In genomic region chr7:144384071-144384470, GRCh38 we compare ENCODE assay signal across 9 cellular contexts. TPM values are rescaled to one million over a fixed set of nuclear protein-coding genes. Genes with fewer than 3 reads are reported as not detected.
DNase-seq lines count a peak whose midpoint lies in the region; ATAC-seq, FAIRE-seq and TF ChIP-seq lines count a peak whose summit lies in the region.
"Had no signal": no experiment of that assay in that cellular context is flagged by ENCODE, and none has a peak within 500 bp of the region (broad histone marks: within the 10 kb centered on the region; RNA-seq: fewer than 3 reads in every experiment).

No MANE protein-coding gene starts in this region.

- H3K4me3 ChIP-seq in SK-N-SH (ENCODE audit: low read depth in 2 of 2, low read length in 1 of 2) (peak overlapping the region in 1 of 2 experiments; percentile 12; a peak in 1 of 4 replicates), HepG2 (replicated peaks in 1 of 3; ENCODE audit: insufficient read depth in 1 of 3, low read depth in 2 of 3, low read length in 3 of 3) (no peak overlapping the region), MG63 (no peak overlapping the region)

- H3K9me3 ChIP-seq in SK-N-SH (no peaks in the 10 kb centered on the region), HepG2 (ENCODE audit: low read length) (no peaks in the 10 kb centered on the region), MG63 (no peaks in the 10 kb centered on the region)

- H3K4me1 ChIP-seq in SK-N-SH (ENCODE audit: control insufficient read depth in 1 of 2, insufficient read depth in 2 of 2, low read depth in 1 of 2, low read length in 1 of 2) (no peaks in the 10 kb centered on the region), HepG2 (ENCODE audit: insufficient read depth, low read length) (peaks cover 7% of the 10 kb centered on the region; the same call in 1 of the 2 replicates)

- H3K79me2 ChIP-seq in SK-N-SH (ENCODE audit: insufficient read depth) (no peaks in the 10 kb centered on the region), HepG2 (ENCODE audit: insufficient read depth, low read length) (no peaks in the 10 kb centered on the region)

- no peak for TF ChIP-seq EP300 in SK-N-SH (IDR thresholded peaks at IDR 0.05; ENCODE audit: borderline replicate concordance in 1 of 2, low read depth in 1 of 2, low read length in 1 of 2)
- no peak for TF ChIP-seq EP300 in HepG2 (IDR thresholded peaks at IDR 0.05; ENCODE audit: low read depth in 2 of 2, low read length in 2 of 2)
- TF ChIP-seq EP300 in HepG2 (CRISPR knock-in tag; IDR thresholded peaks at IDR 0.05; ENCODE audit: borderline replicate concordance): no peak

- ATAC-seq in HG02623 (IDR thresholded peaks at IDR 0.05; ENCODE audit: unreplicated experiment): peak; percentile 62
- ATAC-seq in HepG2: peak; percentile 88
- no peak for ATAC-seq in HG03460 (IDR thresholded peaks at IDR 0.05; ENCODE audit: unreplicated experiment)

- CTCF ChIA-PET in SK-N-SH (lab: Yijun Ruan, JAX) (interaction anchor here (8.6 kb wide), 1 partner anchor 8 kb away, joined by 48 read pairs; no protein-coding TSS in a partner anchor), HepG2 (lab: Yijun Ruan, JAX; ENCODE audit: low intra/inter-chr PET ratio, low total read pairs) (no interaction called here)

- no peak overlapping the region for H3K27ac ChIP-seq in SK-N-SH (ENCODE audit: low read depth in 2 of 2, low read length in 1 of 2)
- H3K27ac ChIP-seq in HepG2 (ENCODE audit: extremely low read length, insufficient read depth, low read length): no peak overlapping the region

- no peaks in the 10 kb centered on the region for H3K36me3 ChIP-seq in SK-N-SH (replicated peaks in 1 of 2; ENCODE audit: control insufficient read depth in 1 of 2, insufficient read depth in 2 of 2, low read length in 1 of 2)
- H3K36me3 ChIP-seq in HepG2 (replicated peaks in 1 of 2; ENCODE audit: control insufficient read depth in 1 of 2, insufficient read depth in 2 of 2, low read length in 2 of 2): no peaks in the 10 kb centered on the region
- no peaks in the 10 kb centered on the region for H3K36me3 ChIP-seq in MG63

- H2AFZ ChIP-seq in SK-N-SH (ENCODE audit: low read depth): no peak overlapping the region
- no peak overlapping the region for H2AFZ ChIP-seq in HepG2 (ENCODE audit: low read length)

- TF ChIP-seq POLR2A in GM12891 (IDR thresholded peaks at IDR 0.05; ENCODE audit: low read depth, low read length) (no peak), HepG2 (IDR thresholded peaks at IDR 0.05; ENCODE audit: insufficient read depth in 1 of 2, low read depth in 2 of 2, low read length in 2 of 2) (no peak)

- H3K9ac ChIP-seq in SK-N-SH: no peak overlapping the region
- H3K9ac ChIP-seq in HepG2 (ENCODE audit: insufficient read depth, low read depth, low read length): no peak overlapping the region

- POLR2A ChIA-PET in SK-N-SH (lab: Yijun Ruan, JAX): no interaction called here
- POLR2A ChIA-PET in HepG2 (lab: Yijun Ruan, JAX): no interaction called here

- H3F3A ChIP-seq in SK-N-SH (replicated peaks; ENCODE audit: insufficient read depth): no peaks in the 10 kb centered on the region

- no TSS peak for BruUV-seq in HepG2 (replicated peaks; lab: Mats Ljungman, UMichigan)

- WGBS in SK-N-SH (ENCODE audit: low lambda C conversion rate): 10% methylated on average over 4 of the region's 4 CpGs
- WGBS in HepG2 (ENCODE audit: low lambda C conversion rate): 3% methylated on average over 4 of the region's 4 CpGs

- in situ Hi-C loops in HepG2 (cut with HindIII; ENCODE audit: extremely low pct_ligation_motif_present, low pct_unique_long_range_greater_than_20kb): loop anchor here (25.0 kb wide), 1 partner anchor 497 kb away; no protein-coding TSS in a partner anchor

- intact Hi-C loops in HepG2 (cut with micrococcal nuclease; ENCODE audit: unreplicated experiment): no loop called here

- H3K4me2 ChIP-seq in SK-N-SH (0 out of 2 replicates have a peak overlapping the region, but pooled peaks have one; percentile 45), HepG2 (ENCODE audit: low read depth, low read length) (0 out of 2 replicates have a peak overlapping the region, but pooled peaks have one; percentile 2)

- TF ChIP-seq CTCF in SK-N-SH (IDR thresholded peaks at IDR 0.05): no peak
- TF ChIP-seq CTCF in HepG2 (CRISPR knock-in tag; IDR thresholded peaks at IDR 0.05): no peak

- no peak for DNase-seq in GM12891 (ENCODE audit: insufficient read length, low spot score)
- DNase-seq in SK-N-SH: no peak
- DNase-seq in HepG2 (ENCODE audit: low spot score): peak; percentile 8
- DNase-seq in MG63: no peak
- DNase-seq in Kasumi-1 (lab: John Stamatoyannopoulos, UW): no peak
- no peak for DNase-seq in NCI-H2107 treated with DMSO at 0.1 percent for 48 hours (lab: John Stamatoyannopoulos, UW; ENCODE audit: unreplicated experiment)

- no peaks in the 10 kb centered on the region for H4K20me1 ChIP-seq in SK-N-SH (ENCODE audit: insufficient read depth)
- H4K20me1 ChIP-seq in HepG2 (ENCODE audit: insufficient read depth, low read length): no peaks in the 10 kb centered on the region

- no peaks in the 10 kb centered on the region; the same call in 1 of the 2 replicates for H3K27me3 ChIP-seq in SK-N-SH (ENCODE audit: insufficient read depth)
- no peaks in the 10 kb centered on the region for H3K27me3 ChIP-seq in HepG2 (ENCODE audit: control insufficient read depth in 1 of 2, insufficient read depth in 2 of 2, low read length in 2 of 2)
- H3K27me3 ChIP-seq in MG63: no peaks in the 10 kb centered on the region

- TF ChIP-seq RAD21 in SK-N-SH (IDR thresholded peaks at IDR 0.05; ENCODE audit: low read length): no peak
- TF ChIP-seq RAD21 in HepG2 (CRISPR knock-in tag; IDR thresholded peaks at IDR 0.05): no peak

- FAIRE-seq in GM12891 (lab: Jason Lieb, UNC) (peak; percentile 71), HepG2 (lab: Jason Lieb, UNC) (no peak)
- FAIRE-seq: islet of Langerhans had no signal

- H3K9me2 ChIP-seq in SK-N-SH: no peaks in the 10 kb centered on the region

TF ChIP-seq in HepG2, 621 proteins besides CTCF, POLR2A, EP300 and RAD21 (continues in another document):
- TF ChIP-seq FOSL2 (CRISPR knock-in tag; IDR thresholded peaks at IDR 0.05): 0 out of 2 replicates have a peak, but pooled peaks have one; percentile 12

RNA-seq across cellular contexts. Expression of gene NOBOX, which starts 19.4 kb away (rescaled TPM):
- not detected for polyA plus RNA-seq in GM12891 (2012; ENCODE audit: low read depth, missing spikeins)
- not detected in 2 replicates for polyA plus RNA-seq in SK-N-SH (2012; rRNA removed)
- not detected in 2 replicates for polyA plus RNA-seq in SK-N-SH (2012; cell fraction: cytosol; rRNA removed)
- not detected in 2 replicates for polyA plus RNA-seq in SK-N-SH (2012; cell fraction: nucleus; rRNA removed)
- total RNA-seq in HepG2 (2016; rRNA removed; fragmentation: Illumina TruSeq; extraction: Trizol): not detected in 2 replicates
- not detected in 2 replicates for total RNA-seq in HepG2 (2016; cell fraction: cytosol; rRNA removed; fragmentation: Illumina TruSeq; extraction: Trizol; ENCODE audit: low read depth)
- not detected in 2 replicates for total RNA-seq in HepG2 (2016; cell fraction: insoluble cytoplasmic fraction; rRNA removed; fragmentation: Illumina TruSeq; extraction: Trizol)
- not detected in 2 replicates for total RNA-seq in HepG2 (2016; cell fraction: membrane; rRNA removed; fragmentation: Illumina TruSeq; extraction: Trizol)
- total RNA-seq in HepG2 (2016; cell fraction: nucleus; rRNA removed; fragmentation: Illumina TruSeq; extraction: Trizol): not detected in 2 replicates
- polyA plus RNA-seq in HepG2 (2011; rRNA removed): not detected in 2 replicates
- not detected in 2 replicates for polyA plus RNA-seq in HepG2 (2011; cell fraction: cytosol; rRNA removed)
- polyA plus RNA-seq in HepG2 (2011; cell fraction: nucleus; rRNA removed): not detected in 2 replicates
- polyA plus RNA-seq in HepG2 (2012): not detected in 2 replicates
- not detected in 2 replicates for polyA plus RNA-seq in HepG2 (2016; cell fraction: cytosol; fragmentation: Illumina TruSeq; extraction: Trizol; ENCODE audit: low read depth)
- polyA plus RNA-seq in HepG2 (2016; cell fraction: insoluble cytoplasmic fraction; fragmentation: Illumina TruSeq; extraction: Trizol; ENCODE audit: low read depth): not detected in 2 replicates
- polyA plus RNA-seq in HepG2 (2016; cell fraction: membrane; fragmentation: Illumina TruSeq; extraction: Trizol; ENCODE audit: low read depth): not detected in 2 replicates
- polyA plus RNA-seq in HepG2 (2016; cell fraction: nucleus; fragmentation: Illumina TruSeq; extraction: Trizol; ENCODE audit: insufficient read depth, low read depth): not detected in 2 replicates
- not detected in 2 replicates for polyA minus RNA-seq in HepG2 (2011; rRNA and poly(A)+ RNA removed; ENCODE audit: low replicate concordance)
- not detected in 2 replicates for polyA minus RNA-seq in HepG2 (2011; cell fraction: cytosol; rRNA and poly(A)+ RNA removed)
- polyA minus RNA-seq in HepG2 (2011; cell fraction: nucleus; rRNA and poly(A)+ RNA removed): not detected in 2 replicates
- total RNA-seq in MG63 (2014; rRNA removed; shearing (Covaris generic); ENCODE audit: low replicate concordance): not detected in 2 replicates

RNA-seq across cellular contexts. Expression of gene ARHGEF5, which starts 28.9 kb away (rescaled TPM):
- polyA plus RNA-seq in GM12891 (2012; ENCODE audit: low read depth, missing spikeins): 4.8 TPM
- polyA plus RNA-seq in SK-N-SH (2012; rRNA removed): 0.02 and 0.07 TPM in 2 replicates
- polyA plus RNA-seq in SK-N-SH (2012; cell fraction: cytosol; rRNA removed): 0.01 TPM in 2 replicates
- polyA plus RNA-seq in SK-N-SH (2012; cell fraction: nucleus; rRNA removed): 0.04 and 0.09 TPM in 2 replicates
- total RNA-seq in HepG2 (2016; rRNA removed; fragmentation: Illumina TruSeq; extraction: Trizol): 1.2 and 1.3 TPM in 2 replicates
- 0.18 and 0.20 TPM in 2 replicates for total RNA-seq in HepG2 (2016; cell fraction: cytosol; rRNA removed; fragmentation: Illumina TruSeq; extraction: Trizol; ENCODE audit: low read depth)
- 0.97 and 1.1 TPM in 2 replicates for total RNA-seq in HepG2 (2016; cell fraction: insoluble cytoplasmic fraction; rRNA removed; fragmentation: Illumina TruSeq; extraction: Trizol)
- total RNA-seq in HepG2 (2016; cell fraction: membrane; rRNA removed; fragmentation: Illumina TruSeq; extraction: Trizol): 0.43 and 0.76 TPM in 2 replicates
- total RNA-seq in HepG2 (2016; cell fraction: nucleus; rRNA removed; fragmentation: Illumina TruSeq; extraction: Trizol): 0.88 and 1.3 TPM in 2 replicates
- 1.3 and 1.7 TPM in 2 replicates for polyA plus RNA-seq in HepG2 (2011; rRNA removed)
- polyA plus RNA-seq in HepG2 (2011; cell fraction: cytosol; rRNA removed): 0.99 and 1.2 TPM in 2 replicates
- 2.1 and 2.3 TPM in 2 replicates for polyA plus RNA-seq in HepG2 (2011; cell fraction: nucleus; rRNA removed)
- polyA plus RNA-seq in HepG2 (2012): 1.2 and 1.3 TPM in 2 replicates
- 0.11 and 0.17 TPM in 2 replicates for polyA plus RNA-seq in HepG2 (2016; cell fraction: cytosol; fragmentation: Illumina TruSeq; extraction: Trizol; ENCODE audit: low read depth)
- 1.2 and 1.4 TPM in 2 replicates for polyA plus RNA-seq in HepG2 (2016; cell fraction: insoluble cytoplasmic fraction; fragmentation: Illumina TruSeq; extraction: Trizol; ENCODE audit: low read depth)
- 0.27 and 0.34 TPM in 2 replicates for polyA plus RNA-seq in HepG2 (2016; cell fraction: membrane; fragmentation: Illumina TruSeq; extraction: Trizol; ENCODE audit: low read depth)
- 1.5 and 1.6 TPM in 2 replicates for polyA plus RNA-seq in HepG2 (2016; cell fraction: nucleus; fragmentation: Illumina TruSeq; extraction: Trizol; ENCODE audit: insufficient read depth, low read depth)
- 2.2 and 26.8 TPM in 2 replicates for polyA minus RNA-seq in HepG2 (2011; rRNA and poly(A)+ RNA removed; ENCODE audit: low replicate concordance)
- polyA minus RNA-seq in HepG2 (2011; cell fraction: cytosol; rRNA and poly(A)+ RNA removed): 1.2 and 1.4 TPM in 2 replicates
- 2.0 and 2.2 TPM in 2 replicates for polyA minus RNA-seq in HepG2 (2011; cell fraction: nucleus; rRNA and poly(A)+ RNA removed)
- 2.0 and 2.7 TPM in 2 replicates for total RNA-seq in MG63 (2014; rRNA removed; shearing (Covaris generic); ENCODE audit: low replicate concordance)
